ENCODE assay signal across 22 cellular contexts in the genomic region with DNA sequence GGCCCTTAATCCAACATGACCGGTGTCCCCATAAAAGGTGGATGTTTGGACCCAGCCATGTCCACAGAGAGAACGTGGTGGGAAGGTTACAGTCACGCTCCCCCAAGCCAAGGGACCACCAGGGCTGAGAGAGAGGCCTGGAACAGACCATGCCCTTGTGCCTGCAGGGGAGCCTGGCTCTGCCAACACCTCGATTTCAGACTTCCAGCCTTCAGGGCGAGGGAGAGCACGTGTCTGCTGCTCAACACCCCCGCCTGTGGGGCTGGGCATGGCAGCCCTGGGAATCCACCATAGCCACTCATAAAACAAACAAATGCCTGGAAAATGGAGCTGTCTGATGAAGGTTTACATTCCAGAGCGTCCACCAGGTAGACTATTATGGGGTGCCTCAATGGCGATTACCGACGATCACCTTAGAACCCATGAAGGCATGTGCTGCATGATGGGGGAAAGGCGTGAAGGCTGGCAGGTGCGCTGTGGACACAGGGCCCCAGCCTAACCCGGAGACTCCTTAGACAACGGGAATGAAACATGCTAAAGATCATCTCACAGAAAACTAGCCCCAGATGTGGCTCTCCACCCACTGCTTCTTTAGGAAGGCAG. TPM values are rescaled to one million over a fixed set of nuclear protein-coding genes. Genes with fewer than 3 reads are reported as not detected.
A peak's percentile ranks its signal among the peaks of the same experiment; 100 is the strongest.
DNase-seq lines count a peak whose midpoint lies in the region; ATAC-seq and TF ChIP-seq lines count a peak whose summit lies in the region.
"Had no signal": no experiment of that assay in that cellular context is flagged by ENCODE, and none has a peak within 500 bp of the region (broad histone marks: within the 10 kb centered on the region; RNA-seq: fewer than 3 reads in every experiment).

No MANE protein-coding gene starts in this region.

- no peaks in the 10 kb centered on the region for H3K9me3 Mint-ChIP-seq in activated T-cell treated with anti-CD3 and anti-CD28 coated beads, Interleukin-2, amount 50 U/mL, for 24 hours
- no peaks in the 10 kb centered on the region for H3K9me3 Mint-ChIP-seq in activated T-cell treated with anti-CD3 and anti-CD28 coated beads, Interleukin-2, amount 50 U/mL, for 4 hours
- H3K9me3 Mint-ChIP-seq: activated CD4-positive, alpha-beta T cell treated with anti-CD3 and anti-CD28 coated beads, Interleukin-2, amount 10 ng/mL, durations not matched to agents 7 days and 5 days had no signal

- peaks cover 3% of the 10 kb centered on the region for H3K4me1 ChIP-seq in suprapubic skin
- H3K4me1 ChIP-seq: foreskin keratinocyte had no signal

- no peak for TF ChIP-seq POLR2A in suprapubic skin (IDR thresholded peaks at IDR 0.05)

- ATAC-seq in activated T-cell treated with anti-CD3 and anti-CD28 coated beads, Interleukin-2, amount 50 U/mL, for 4 hours = no peak
- no peak for ATAC-seq in HG03045 (IDR thresholded peaks at IDR 0.05; ENCODE audit: unreplicated experiment)
- ATAC-seq: foreskin keratinocyte, K562 had no signal

- no peaks in the 10 kb centered on the region for H3K36me3 ChIP-seq in H7 (replicated peaks; ENCODE audit: control insufficient read depth, insufficient read depth, low read length)
- H3K36me3 ChIP-seq in suprapubic skin = no peaks in the 10 kb centered on the region
- H3K36me3 ChIP-seq: upper lobe of left lung had no signal

- H3K9me3 ChIP-seq in suprapubic skin = no peaks in the 10 kb centered on the region
- H3K9me3 ChIP-seq: upper lobe of left lung had no signal

- H3K27me3 ChIP-seq in H7 (ENCODE audit: control insufficient read depth, insufficient read depth, low read length) = peaks cover 1% of the 10 kb centered on the region
- peaks cover 49% of the 10 kb centered on the region for H3K27me3 ChIP-seq in suprapubic skin
- H3K27me3 ChIP-seq: upper lobe of left lung had no signal

- no peaks in the 10 kb centered on the region for H3K27me3 Mint-ChIP-seq in activated T-cell treated with anti-CD3 and anti-CD28 coated beads, Interleukin-2, amount 50 U/mL, for 24 hours
- H3K27me3 Mint-ChIP-seq in activated T-cell treated with anti-CD3 and anti-CD28 coated beads, Interleukin-2, amount 50 U/mL, for 4 hours (ENCODE audit: low read depth) = no peaks in the 10 kb centered on the region
- H3K27me3 Mint-ChIP-seq: activated CD4-positive, alpha-beta T cell treated with anti-CD3 and anti-CD28 coated beads, Interleukin-2, amount 10 ng/mL, durations not matched to agents 7 days and 5 days had no signal

- H3K36me3 Mint-ChIP-seq in activated T-cell treated with anti-CD3 and anti-CD28 coated beads, Interleukin-2, amount 50 U/mL, for 24 hours (ENCODE audit: low read depth) = no peaks in the 10 kb centered on the region
- no peaks in the 10 kb centered on the region for H3K36me3 Mint-ChIP-seq in activated T-cell treated with anti-CD3 and anti-CD28 coated beads, Interleukin-2, amount 50 U/mL, for 4 hours (ENCODE audit: insufficient read depth)

- no peak overlapping the region for H3K27ac Mint-ChIP-seq in activated T-cell treated with anti-CD3 and anti-CD28 coated beads, Interleukin-2, amount 50 U/mL, for 24 hours
- H3K27ac Mint-ChIP-seq: activated CD4-positive, alpha-beta T cell treated with anti-CD3 and anti-CD28 coated beads, Interleukin-2, amount 10 ng/mL, durations not matched to agents 7 days and 5 days had no signal

- DNase-seq in activated T-cell treated with anti-CD3 and anti-CD28 coated beads, Interleukin-2, amount 50 U/mL, for 24 hours = peak; percentile 14
- DNase-seq in activated T-cell treated with anti-CD3 and anti-CD28 coated beads, Interleukin-2, amount 50 U/mL, for 4 hours = no peak
- peak; percentile 37 for DNase-seq in H7
- peak; percentile 6 for DNase-seq in iPS-NIHi7 (ENCODE audit: extremely low spot score)
- peak; percentile 22 to 58 for DNase-seq in suprapubic skin (ENCODE audit: low spot score in 2 of 2)
- DNase-seq in HK-2 (ENCODE audit: unreplicated experiment) = no peak
- DNase-seq in NCI-H2081 treated with DMSO at 0.1 percent for 48 hours (lab: John Stamatoyannopoulos, UW) = no peak
- DNase-seq: activated CD4-positive, alpha-beta T cell treated with anti-CD3 and anti-CD28 coated beads, Interleukin-2, amount 10 ng/mL, durations not matched to agents 7 days and 5 days; activated naive CD4-positive, alpha-beta T cell treated with Interleukin-2 at 50 U/mL for 16 hours; Calu3; EL; foreskin keratinocyte; NCI-H1694; NCI-H526 treated with DMSO at 0.1 percent for 48 hours; T-helper 2 cell had no signal

- H3K4me3 Mint-ChIP-seq in activated T-cell treated with anti-CD3 and anti-CD28 coated beads, Interleukin-2, amount 50 U/mL, for 24 hours = no peak overlapping the region
- no peak overlapping the region for H3K4me3 Mint-ChIP-seq in activated T-cell treated with anti-CD3 and anti-CD28 coated beads, Interleukin-2, amount 50 U/mL, for 4 hours
- H3K4me3 Mint-ChIP-seq: activated CD4-positive, alpha-beta T cell treated with anti-CD3 and anti-CD28 coated beads, Interleukin-2, amount 10 ng/mL, durations not matched to agents 7 days and 5 days had no signal

- no peak for TF ChIP-seq CTCF in suprapubic skin (IDR thresholded peaks at IDR 0.05)

- no peak for TF ChIP-seq EP300 in suprapubic skin (IDR thresholded peaks at IDR 0.05)

- H3K4me3 ChIP-seq in H7 (ENCODE audit: insufficient read depth, low read depth, low read length) (no peak overlapping the region), suprapubic skin (no peak overlapping the region)
- H3K4me3 ChIP-seq: K562, upper lobe of left lung had no signal

- WGBS in suprapubic skin = 83% methylated on average over 9 of the region's 15 CpGs

- no peak overlapping the region for H3K27ac ChIP-seq in suprapubic skin
- H3K27ac ChIP-seq: C4-2B, epithelial cell of prostate, foreskin keratinocyte, upper lobe of left lung had no signal

- peaks cover 2% of the 10 kb centered on the region for H3K4me1 Mint-ChIP-seq in activated T-cell treated with anti-CD3 and anti-CD28 coated beads, Interleukin-2, amount 50 U/mL, for 24 hours (ENCODE audit: low read depth)
- H3K4me1 Mint-ChIP-seq in activated T-cell treated with anti-CD3 and anti-CD28 coated beads, Interleukin-2, amount 50 U/mL, for 4 hours (ENCODE audit: low read depth) = peaks cover 4% of the 10 kb centered on the region
- H3K4me1 Mint-ChIP-seq: activated CD4-positive, alpha-beta T cell treated with anti-CD3 and anti-CD28 coated beads, Interleukin-2, amount 10 ng/mL, durations not matched to agents 7 days and 5 days had no signal

RNA-seq across cellular contexts. Expression of a gene that starts 42.3 kb away (rescaled TPM):
- total RNA-seq in activated T-cell treated with anti-CD3 and anti-CD28 coated beads, Interleukin-2, amount 50 U/mL, for 4 hours = not detected
- 2.0 and 4.4 TPM in 2 replicates for total RNA-seq in H7 (2014; rRNA removed; shearing (Covaris generic))
- total RNA-seq in suprapubic skin = not detected
- total RNA-seq: activated CD4-positive, alpha-beta T cell treated with anti-CD3 and anti-CD28 coated beads, Interleukin-2, amount 10 ng/mL, durations not matched to agents 7 days and 5 days; Calu3; dermis microvascular lymphatic vessel endothelial cell; foreskin keratinocyte; K562; lung microvascular endothelial cell; upper lobe of left lung had no signal

Comparison
In these comparisons a context has a peak if more than half of its experiments do, and no peak if none do; other contexts are left out.
1. DNase-seq: peak in activated T-cell treated with anti-CD3 and anti-CD28 coated beads, Interleukin-2, amount 50 U/mL, for 24 hours (single experiment), H7 (single experiment), iPS-NIHi7 (single experiment) and suprapubic skin (2 of 2); none in activated T-cell treated with anti-CD3 and anti-CD28 coated beads, Interleukin-2, amount 50 U/mL, for 4 hours (single experiment), HK-2 (single experiment) and NCI-H2081 treated with DMSO at 0.1 percent for 48 hours (single experiment).